Comparison of ENCODE assay signal across 8 cellular contexts in genomic region chr14:61837336-61838229, GRCh38. TPM values are rescaled to one million over a fixed set of nuclear protein-coding genes. Genes with fewer than 3 reads are reported as not detected.
DNase-seq lines count a peak whose midpoint lies in the region; ATAC-seq and TF ChIP-seq lines count a peak whose summit lies in the region.

No MANE protein-coding gene starts in this region.

- H3K27ac ChIP-seq in lung (ENCODE audit: low read depth in 1 of 2, low read length in 1 of 2) = no peak overlapping the region

- H3K4me1 Mint-ChIP-seq in activated CD4-positive, alpha-beta T cell treated with anti-CD3 and anti-CD28 coated beads, Interleukin-2, amount 10 ng/mL, durations not matched to agents 7 days and 5 days = peaks cover 5% of the 10 kb centered on the region

- no peaks in the 10 kb centered on the region for H3K9me3 ChIP-seq in lung (ENCODE audit: control insufficient read depth in 2 of 2, insufficient read depth in 1 of 2, low read length in 1 of 2)

- CTCF ChIA-PET in activated CD4-positive, alpha-beta T cell treated with anti-CD3 and anti-CD28 coated beads, Interleukin-2, amount 10 ng/mL, durations not matched to agents 7 days and 5 days (lab: Charles Lee) = interaction anchor here (0.6 to 2.7 kb wide), 31 partner anchors 11 to 568 kb away, joined by 3 to 16 read pairs (median 3); no protein-coding TSS in a partner anchor

- no peaks in the 10 kb centered on the region for H3K27me3 ChIP-seq in lung (ENCODE audit: control insufficient read depth, insufficient read depth)

- no peak overlapping the region for H3K4me3 Mint-ChIP-seq in activated CD4-positive, alpha-beta T cell treated with anti-CD3 and anti-CD28 coated beads, Interleukin-2, amount 10 ng/mL, durations not matched to agents 7 days and 5 days

- H3K4me3 ChIP-seq in lung = no peak overlapping the region

- peaks cover 2% of the 10 kb centered on the region for H3K9me3 Mint-ChIP-seq in activated CD4-positive, alpha-beta T cell treated with anti-CD3 and anti-CD28 coated beads, Interleukin-2, amount 10 ng/mL, durations not matched to agents 7 days and 5 days

- TF ChIP-seq CTCF in lung (IDR thresholded peaks at IDR 0.05; ENCODE audit: control extremely low read depth, extremely low read depth) = peak; percentile 96

- peak; percentile 94 for DNase-seq in Ammon's horn (ENCODE audit: low spot score)
- peak; percentile 83 for DNase-seq in NCI-H69 (lab: John Stamatoyannopoulos, UW)
- peak; percentile 79 for DNase-seq in activated CD4-positive, alpha-beta T cell treated with anti-CD3 and anti-CD28 coated beads, Interleukin-2, amount 10 ng/mL, durations not matched to agents 7 days and 5 days
- peak; percentile 75 to 83 for DNase-seq in dermis microvascular lymphatic vessel endothelial cell (ENCODE audit: low read depth in 2 of 2)
- peak; percentile 75 for DNase-seq in lung (ENCODE audit: low spot score)
- DNase-seq in stimulated activated CD8-positive, alpha-beta memory T cell treated with anti-CD3 and anti-CD28 coated beads, Interleukin-15, amount 100 ng/mL, for 1 hour (ENCODE audit: low read depth) = peak; percentile 46

- ATAC-seq in GM19025 (IDR thresholded peaks at IDR 0.05; ENCODE audit: low read depth, unreplicated experiment) (peak; percentile 82), HG03378 (IDR thresholded peaks at IDR 0.05; ENCODE audit: unreplicated experiment) (peak; percentile 90), lung (ENCODE audit: insufficient read depth, low FRiP score) (peak; percentile 91)

- WGBS in lung, 2 donors = 46 to 47% methylated on average over 10 of the region's 10 CpGs

- H3K27me3 Mint-ChIP-seq in activated CD4-positive, alpha-beta T cell treated with anti-CD3 and anti-CD28 coated beads, Interleukin-2, amount 10 ng/mL, durations not matched to agents 7 days and 5 days = peaks cover 25% of the 10 kb centered on the region

- no peaks in the 10 kb centered on the region for H3K36me3 ChIP-seq in lung (ENCODE audit: control insufficient read depth in 2 of 2, insufficient read depth in 2 of 2, low read length in 2 of 2)

- H3K4me1 ChIP-seq in lung (ENCODE audit: control insufficient read depth in 2 of 2, insufficient read depth in 2 of 2, low read length in 2 of 2) = peaks cover 0 to 8% of the 10 kb centered on the region in 2 donors

- H3K27ac Mint-ChIP-seq in activated CD4-positive, alpha-beta T cell treated with anti-CD3 and anti-CD28 coated beads, Interleukin-2, amount 10 ng/mL, durations not matched to agents 7 days and 5 days = no peak overlapping the region

- POLR2A ChIA-PET in activated CD4-positive, alpha-beta T cell treated with anti-CD3 and anti-CD28 coated beads, Interleukin-2, amount 10 ng/mL, durations not matched to agents 7 days and 5 days (lab: Charles Lee) = no interaction called here

- no peaks in the 10 kb centered on the region for H3K36me3 Mint-ChIP-seq in activated CD4-positive, alpha-beta T cell treated with anti-CD3 and anti-CD28 coated beads, Interleukin-2, amount 10 ng/mL, durations not matched to agents 7 days and 5 days (ENCODE audit: low read depth)

RNA-seq across cellular contexts. Expression of gene SYT16, which starts 25.1 kb away (rescaled TPM):
- total RNA-seq in activated CD4-positive, alpha-beta T cell treated with anti-CD3 and anti-CD28 coated beads, Interleukin-2, amount 10 ng/mL, durations not matched to agents 7 days and 5 days = not detected
- 0.39 and 1.6 TPM in 2 replicates for total RNA-seq in dermis microvascular lymphatic vessel endothelial cell
- 1 to 10 TPM in 1 of 2 donors, under 1 TPM in 1; 0.43 to 2.5 TPM for total RNA-seq in lung
- under 1 TPM in 1 of 2 donors, not detected in 1; under 0.01 TPM for polyA plus RNA-seq in lung
